ENCODE assay signal across 12 cellular contexts in the genomic region with DNA sequence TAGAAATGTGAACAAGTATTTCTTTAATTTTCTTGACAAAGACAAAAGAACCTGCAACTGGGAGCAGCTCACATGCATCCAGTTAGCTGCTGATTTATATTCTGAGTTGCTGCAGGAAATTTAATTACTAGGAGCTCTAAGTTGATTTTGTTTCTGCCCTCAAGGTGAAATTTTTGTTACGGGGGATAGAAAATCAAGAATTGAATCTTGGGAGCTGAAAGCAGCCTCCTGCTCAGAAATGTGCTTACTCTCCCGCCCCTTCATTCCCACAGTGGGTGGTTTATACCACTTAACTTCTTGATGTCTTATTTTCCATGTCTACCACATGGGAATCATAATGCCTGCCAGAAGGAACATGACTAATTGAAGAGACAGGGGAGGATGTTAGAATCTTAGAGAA.
DNase-seq lines count a peak whose midpoint lies in the region; TF ChIP-seq lines count a peak whose summit lies in the region.
"Had no signal": no experiment of that assay in that cellular context is flagged by ENCODE, and none has a peak within 500 bp of the region (broad histone marks: within the 10 kb centered on the region; RNA-seq: fewer than 3 reads in every experiment).

No MANE protein-coding gene starts in this region.

- intact Hi-C loops in thyroid gland (cut with DNase I), result no loop called here

- no peaks in the 10 kb centered on the region for H3K4me1 ChIP-seq in thyroid gland
- H3K4me1 ChIP-seq in tibial nerve, result no peaks in the 10 kb centered on the region
- H3K4me1 ChIP-seq: A549, BLaER1 had no signal

- DNase-seq in SK-N-DZ (ENCODE audit: low spot score) (peak; percentile 64), amniotic epithelial cell (ENCODE audit: low read depth) (peak; percentile 1), left kidney (ENCODE audit: low read depth, low spot score) (peak; percentile 17), thyroid gland (no peak), SKM-1 treated with dmso at 0.1 percent for 144 hours (lab: John Stamatoyannopoulos, UW; ENCODE audit: unreplicated experiment) (no peak), tibial nerve (ENCODE audit: low spot score in 2 of 2) (no peak)
- no peak for DNase-seq in activated T-cell treated with anti-CD3 and anti-CD28 coated beads, Interleukin-2, amount 50 U/mL, for 1 hour
- DNase-seq: CD8-positive, alpha-beta memory T cell; DMS53; GF-D8 had no signal

- H3K27ac ChIP-seq in thyroid gland, result no peak overlapping the region
- no peak overlapping the region for H3K27ac ChIP-seq in tibial nerve
- H3K27ac ChIP-seq: A549, BLaER1 had no signal

- H3K36me3 ChIP-seq in thyroid gland (no peaks in the 10 kb centered on the region), tibial nerve (no peaks in the 10 kb centered on the region)
- H3K36me3 ChIP-seq: BLaER1 had no signal

- 68 to 82% methylated on average over 2 of the region's 2 CpGs for WGBS in thyroid gland, 2 donors
- WGBS in tibial nerve, 2 donors, result 54 to 57% methylated on average over 2 of the region's 2 CpGs

- H3K4me3 ChIP-seq in thyroid gland (replicated peaks in 1 of 3) (no peak overlapping the region), tibial nerve (no peak overlapping the region)
- H3K4me3 ChIP-seq: A549, BLaER1 had no signal

- TF ChIP-seq CTCF in thyroid gland (IDR thresholded peaks at IDR 0.05), result no peak
- no peak for TF ChIP-seq CTCF in tibial nerve (IDR thresholded peaks at IDR 0.05)

- no peak for TF ChIP-seq EP300 in tibial nerve (IDR thresholded peaks at IDR 0.05)

- H3K27me3 ChIP-seq in thyroid gland (no peaks in the 10 kb centered on the region), tibial nerve (no peaks in the 10 kb centered on the region)
- H3K27me3 ChIP-seq: BLaER1 had no signal

- TF ChIP-seq POLR2A in thyroid gland (IDR thresholded peaks at IDR 0.05) (no peak), tibial nerve (IDR thresholded peaks at IDR 0.05) (no peak)

- H3K9me3 ChIP-seq in thyroid gland (no peaks in the 10 kb centered on the region), tibial nerve (peaks cover 0 to 7% (median 0%) of the 10 kb centered on the region in 4 donors)
- H3K9me3 ChIP-seq: A549, BLaER1 had no signal

Comparison
In these comparisons a context has a peak if more than half of its experiments do, and no peak if none do; other contexts are left out.
1. DNase-seq: peak in SK-N-DZ (single experiment), amniotic epithelial cell (single experiment) and left kidney (single experiment); none in thyroid gland (0 of 2), SKM-1 treated with dmso at 0.1 percent for 144 hours (single experiment), tibial nerve (0 of 2) and activated T-cell treated with anti-CD3 and anti-CD28 coated beads, Interleukin-2, amount 50 U/mL, for 1 hour (single experiment).